ENCODE assay signal across 1 cellular context in genomic region chr13:109764474-109765292, GRCh38.
TF ChIP-seq lines count a peak whose summit lies in the region.

No MANE protein-coding gene starts in this region.

TF ChIP-seq in GM12878, 131 proteins besides CTCF, POLR2A, EP300 and RAD21 (continued from another document):
- TF ChIP-seq MLLT1 (IDR thresholded peaks at IDR 0.05) = no peak
- TF ChIP-seq YY1 (IDR thresholded peaks at IDR 0.05; ENCODE audit: low read depth, low read length) = no peak
